In the genomic region with DNA sequence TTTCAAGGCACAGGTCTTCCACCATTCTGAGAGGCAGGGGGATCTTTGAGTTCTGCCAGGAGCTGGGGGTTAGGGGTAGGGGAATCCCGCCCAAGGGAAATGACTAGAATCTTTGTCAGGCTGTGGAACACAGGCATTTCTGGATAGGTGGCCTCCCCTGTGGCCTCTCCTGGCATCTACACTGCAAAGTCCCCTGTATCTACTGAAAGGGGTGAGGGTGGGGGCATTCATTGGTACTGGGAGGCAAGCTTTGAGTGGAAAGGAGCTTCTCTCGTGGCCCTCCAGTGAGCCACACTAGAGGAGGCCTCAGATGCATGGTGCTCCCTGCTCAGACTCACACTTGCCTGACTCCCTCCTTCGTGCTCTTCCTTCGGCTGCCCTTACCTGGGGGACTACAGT, we compare ENCODE assay signal across 1 cellular context.
TF ChIP-seq lines count a peak whose summit lies in the region.

No MANE protein-coding gene starts in this region.

TF ChIP-seq in GM12878, 131 proteins besides CTCF, POLR2A, EP300 and RAD21:
- no peak for TF ChIP-seq CEBPB (IDR thresholded peaks at IDR 0.05; ENCODE audit: borderline replicate concordance in 1 of 2, low read depth in 2 of 2, low read length in 2 of 2)
- 0 out of 2 replicates have a peak, but pooled peaks have one; percentile 30 for TF ChIP-seq EED (IDR thresholded peaks at IDR 0.05; ENCODE audit: low read depth)
- no peak for TF ChIP-seq CREM (IDR thresholded peaks at IDR 0.05; ENCODE audit: low read depth)
TF ChIP-seq in GM12878: peak in this region for 1.
